ENCODE assay signal across 1 cellular context in the genomic region with DNA sequence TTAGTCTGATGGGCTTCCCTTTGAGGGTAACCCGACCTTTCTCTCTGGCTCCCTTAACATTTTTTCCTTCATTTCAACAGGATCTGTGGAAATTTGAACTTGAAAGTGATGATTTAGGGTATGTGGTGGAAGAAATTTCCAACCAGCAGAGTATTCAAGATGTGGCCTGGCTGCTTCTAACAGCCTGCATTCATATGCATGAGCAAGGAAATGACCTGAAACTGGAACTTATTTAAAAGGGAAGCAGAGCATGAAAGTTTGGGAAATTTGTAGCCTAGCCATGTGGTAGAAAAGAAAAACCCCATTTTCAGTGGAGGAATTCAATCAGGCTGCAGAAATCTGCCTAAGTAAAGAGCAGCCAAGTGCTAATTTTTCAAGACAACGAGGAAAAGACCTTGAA.
TF ChIP-seq lines count a peak whose summit lies in the region.

No MANE protein-coding gene starts in this region.

TF ChIP-seq in HepG2, 621 proteins besides CTCF, POLR2A, EP300 and RAD21 (continued from another document):
- TF ChIP-seq, protein P1, sequence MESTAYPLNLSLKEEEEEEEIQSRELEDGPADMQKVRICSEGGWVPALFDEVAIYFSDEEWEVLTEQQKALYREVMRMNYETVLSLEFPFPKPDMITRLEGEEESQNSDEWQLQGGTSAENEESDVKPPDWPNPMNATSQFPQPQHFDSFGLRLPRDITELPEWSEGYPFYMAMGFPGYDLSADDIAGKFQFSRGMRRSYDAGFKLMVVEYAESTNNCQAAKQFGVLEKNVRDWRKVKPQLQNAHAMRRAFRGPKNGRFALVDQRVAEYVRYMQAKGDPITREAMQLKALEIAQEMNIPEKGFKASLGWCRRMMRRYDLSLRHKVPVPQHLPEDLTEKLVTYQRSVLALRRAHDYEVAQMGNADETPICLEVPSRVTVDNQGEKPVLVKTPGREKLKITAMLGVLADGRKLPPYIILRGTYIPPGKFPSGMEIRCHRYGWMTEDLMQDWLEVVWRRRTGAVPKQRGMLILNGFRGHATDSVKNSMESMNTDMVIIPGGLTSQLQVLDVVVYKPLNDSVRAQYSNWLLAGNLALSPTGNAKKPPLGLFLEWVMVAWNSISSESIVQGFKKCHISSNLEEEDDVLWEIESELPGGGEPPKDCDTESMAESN (CRISPR knock-in tag; conservative IDR thresholded peaks at IDR 0.05), result no peak
- TF ChIP-seq ZNF841 (CRISPR knock-in tag; IDR thresholded peaks at IDR 0.05; ENCODE audit: borderline replicate concordance), result peak; percentile 98; the same call in 1 of the 2 replicates
- no peak for TF ChIP-seq RBM39 (IDR thresholded peaks at IDR 0.05; ENCODE audit: low read depth, low read length, poor library complexity, severe bottlenecking)
- TF ChIP-seq, protein P2, sequence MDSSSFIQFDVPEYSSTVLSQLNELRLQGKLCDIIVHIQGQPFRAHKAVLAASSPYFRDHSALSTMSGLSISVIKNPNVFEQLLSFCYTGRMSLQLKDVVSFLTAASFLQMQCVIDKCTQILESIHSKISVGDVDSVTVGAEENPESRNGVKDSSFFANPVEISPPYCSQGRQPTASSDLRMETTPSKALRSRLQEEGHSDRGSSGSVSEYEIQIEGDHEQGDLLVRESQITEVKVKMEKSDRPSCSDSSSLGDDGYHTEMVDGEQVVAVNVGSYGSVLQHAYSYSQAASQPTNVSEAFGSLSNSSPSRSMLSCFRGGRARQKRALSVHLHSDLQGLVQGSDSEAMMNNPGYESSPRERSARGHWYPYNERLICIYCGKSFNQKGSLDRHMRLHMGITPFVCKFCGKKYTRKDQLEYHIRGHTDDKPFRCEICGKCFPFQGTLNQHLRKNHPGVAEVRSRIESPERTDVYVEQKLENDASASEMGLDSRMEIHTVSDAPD (CRISPR knock-in tag; IDR thresholded peaks at IDR 0.05), result no peak
- TF ChIP-seq, protein P3, sequence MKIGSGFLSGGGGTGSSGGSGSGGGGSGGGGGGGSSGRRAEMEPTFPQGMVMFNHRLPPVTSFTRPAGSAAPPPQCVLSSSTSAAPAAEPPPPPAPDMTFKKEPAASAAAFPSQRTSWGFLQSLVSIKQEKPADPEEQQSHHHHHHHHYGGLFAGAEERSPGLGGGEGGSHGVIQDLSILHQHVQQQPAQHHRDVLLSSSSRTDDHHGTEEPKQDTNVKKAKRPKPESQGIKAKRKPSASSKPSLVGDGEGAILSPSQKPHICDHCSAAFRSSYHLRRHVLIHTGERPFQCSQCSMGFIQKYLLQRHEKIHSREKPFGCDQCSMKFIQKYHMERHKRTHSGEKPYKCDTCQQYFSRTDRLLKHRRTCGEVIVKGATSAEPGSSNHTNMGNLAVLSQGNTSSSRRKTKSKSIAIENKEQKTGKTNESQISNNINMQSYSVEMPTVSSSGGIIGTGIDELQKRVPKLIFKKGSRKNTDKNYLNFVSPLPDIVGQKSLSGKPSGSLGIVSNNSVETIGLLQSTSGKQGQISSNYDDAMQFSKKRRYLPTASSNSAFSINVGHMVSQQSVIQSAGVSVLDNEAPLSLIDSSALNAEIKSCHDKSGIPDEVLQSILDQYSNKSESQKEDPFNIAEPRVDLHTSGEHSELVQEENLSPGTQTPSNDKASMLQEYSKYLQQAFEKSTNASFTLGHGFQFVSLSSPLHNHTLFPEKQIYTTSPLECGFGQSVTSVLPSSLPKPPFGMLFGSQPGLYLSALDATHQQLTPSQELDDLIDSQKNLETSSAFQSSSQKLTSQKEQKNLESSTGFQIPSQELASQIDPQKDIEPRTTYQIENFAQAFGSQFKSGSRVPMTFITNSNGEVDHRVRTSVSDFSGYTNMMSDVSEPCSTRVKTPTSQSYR (CRISPR knock-in tag; IDR thresholded peaks at IDR 0.05; ENCODE audit: borderline replicate concordance), result no peak
- TF ChIP-seq, protein P4, sequence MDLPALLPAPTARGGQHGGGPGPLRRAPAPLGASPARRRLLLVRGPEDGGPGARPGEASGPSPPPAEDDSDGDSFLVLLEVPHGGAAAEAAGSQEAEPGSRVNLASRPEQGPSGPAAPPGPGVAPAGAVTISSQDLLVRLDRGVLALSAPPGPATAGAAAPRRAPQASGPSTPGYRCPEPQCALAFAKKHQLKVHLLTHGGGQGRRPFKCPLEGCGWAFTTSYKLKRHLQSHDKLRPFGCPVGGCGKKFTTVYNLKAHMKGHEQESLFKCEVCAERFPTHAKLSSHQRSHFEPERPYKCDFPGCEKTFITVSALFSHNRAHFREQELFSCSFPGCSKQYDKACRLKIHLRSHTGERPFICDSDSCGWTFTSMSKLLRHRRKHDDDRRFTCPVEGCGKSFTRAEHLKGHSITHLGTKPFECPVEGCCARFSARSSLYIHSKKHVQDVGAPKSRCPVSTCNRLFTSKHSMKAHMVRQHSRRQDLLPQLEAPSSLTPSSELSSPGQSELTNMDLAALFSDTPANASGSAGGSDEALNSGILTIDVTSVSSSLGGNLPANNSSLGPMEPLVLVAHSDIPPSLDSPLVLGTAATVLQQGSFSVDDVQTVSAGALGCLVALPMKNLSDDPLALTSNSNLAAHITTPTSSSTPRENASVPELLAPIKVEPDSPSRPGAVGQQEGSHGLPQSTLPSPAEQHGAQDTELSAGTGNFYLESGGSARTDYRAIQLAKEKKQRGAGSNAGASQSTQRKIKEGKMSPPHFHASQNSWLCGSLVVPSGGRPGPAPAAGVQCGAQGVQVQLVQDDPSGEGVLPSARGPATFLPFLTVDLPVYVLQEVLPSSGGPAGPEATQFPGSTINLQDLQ (CRISPR knock-in tag; IDR thresholded peaks at IDR 0.05), result no peak
- no peak for TF ChIP-seq KLF11 (CRISPR knock-in tag; IDR thresholded peaks at IDR 0.05)
- TF ChIP-seq TOPORS (CRISPR knock-in tag; IDR thresholded peaks at IDR 0.05), result 0 out of 2 replicates have a peak, but pooled peaks have one; percentile 51
- TF ChIP-seq NFKBIZ (CRISPR knock-in tag; IDR thresholded peaks at IDR 0.05), result no peak
- no peak for TF ChIP-seq CCAR2 (optimal IDR thresholded peaks at IDR 0.05; ENCODE audit: low read depth, low read length)
- TF ChIP-seq, protein P5, sequence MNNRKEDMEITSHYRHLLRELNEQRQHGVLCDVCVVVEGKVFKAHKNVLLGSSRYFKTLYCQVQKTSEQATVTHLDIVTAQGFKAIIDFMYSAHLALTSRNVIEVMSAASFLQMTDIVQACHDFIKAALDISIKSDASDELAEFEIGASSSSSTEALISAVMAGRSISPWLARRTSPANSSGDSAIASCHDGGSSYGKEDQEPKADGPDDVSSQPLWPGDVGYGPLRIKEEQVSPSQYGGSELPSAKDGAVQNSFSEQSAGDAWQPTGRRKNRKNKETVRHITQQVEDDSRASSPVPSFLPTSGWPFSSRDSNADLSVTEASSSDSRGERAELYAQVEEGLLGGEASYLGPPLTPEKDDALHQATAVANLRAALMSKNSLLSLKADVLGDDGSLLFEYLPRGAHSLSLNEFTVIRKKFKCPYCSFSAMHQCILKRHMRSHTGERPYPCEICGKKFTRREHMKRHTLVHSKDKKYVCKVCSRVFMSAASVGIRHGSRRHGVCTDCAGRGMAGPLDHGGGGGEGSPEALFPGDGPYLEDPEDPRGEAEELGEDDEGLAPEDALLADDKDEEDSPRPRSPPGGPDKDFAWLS (CRISPR knock-in tag; IDR thresholded peaks at IDR 0.05; ENCODE audit: borderline replicate concordance), result no peak
- TF ChIP-seq ZNF138 (CRISPR knock-in tag; IDR thresholded peaks at IDR 0.05; ENCODE audit: low read depth), result no peak
- no peak for TF ChIP-seq NR2C2 (CRISPR knock-in tag; IDR thresholded peaks at IDR 0.05; ENCODE audit: borderline replicate concordance)
